Comparison of ENCODE assay signal across 30 cellular contexts in genomic region chr4:148632476-148632875, GRCh38.
"Had no signal": no experiment of that assay in that cellular context is flagged by ENCODE, and none has a peak within 500 bp of the region (broad histone marks: within the 10 kb centered on the region; RNA-seq: fewer than 3 reads in every experiment).

No MANE protein-coding gene starts in this region.

- H3K36me3 ChIP-seq: adrenal gland, breast epithelium, esophagus squamous epithelium had no signal

- H3K27me3 ChIP-seq: adrenal gland, breast epithelium, dorsolateral prefrontal cortex, esophagus squamous epithelium had no signal

- H3K4me3 Mint-ChIP-seq: activated CD8-positive, alpha-beta T cell treated with anti-CD3 and anti-CD28 coated beads for 36 hours; activated naive CD4-positive, alpha-beta T cell treated with anti-CD3 and anti-CD28 coated beads, Interleukin-2, amount 50 U/mL, for 24 hours; activated naive CD8-positive, alpha-beta T cell treated with anti-CD3 and anti-CD28 coated beads for 36 hours; activated naive CD8-positive, alpha-beta T cell treated with anti-CD3 and anti-CD28 coated beads, Interleukin-2, amount 50 U/mL, for 24 hours; activated T-cell treated with anti-CD3 and anti-CD28 coated beads, Interleukin-2, amount 50 U/mL, for 4 hours; activated T-helper 17 cell treated with anti-CD3 and anti-CD28 coated beads, Interleukin-2, amount 50 U/mL, for 72 hours; brain; central memory CD8-positive, alpha-beta T cell; dendritic cell treated with granulocyte-macrophage colony-stimulating factor and Interleukin-4, amounts not matched to agents 40 ng/mL and 50 ng/mL, for 4 days; endodermal cell; WTC11 had no signal

- H3K9me3 ChIP-seq: adrenal gland had no signal

- H3K27ac Mint-ChIP-seq: activated CD8-positive, alpha-beta T cell treated with anti-CD3 and anti-CD28 coated beads for 36 hours; activated naive CD4-positive, alpha-beta T cell treated with anti-CD3 and anti-CD28 coated beads, Interleukin-2, amount 50 U/mL, for 24 hours; activated naive CD8-positive, alpha-beta T cell treated with anti-CD3 and anti-CD28 coated beads for 36 hours; activated naive CD8-positive, alpha-beta T cell treated with anti-CD3 and anti-CD28 coated beads, Interleukin-2, amount 50 U/mL, for 24 hours; activated T-helper 17 cell treated with anti-CD3 and anti-CD28 coated beads, Interleukin-2, amount 50 U/mL, for 72 hours; brain; dendritic cell treated with granulocyte-macrophage colony-stimulating factor and Interleukin-4, amounts not matched to agents 40 ng/mL and 50 ng/mL, for 4 days; endodermal cell; WTC11 had no signal

- H3K27ac ChIP-seq: adrenal gland, breast epithelium, coronary artery, dorsolateral prefrontal cortex, epithelial cell of prostate, esophagus squamous epithelium, VCaP had no signal

- H3K27me3 Mint-ChIP-seq: activated CD8-positive, alpha-beta T cell treated with anti-CD3 and anti-CD28 coated beads for 36 hours; activated naive CD4-positive, alpha-beta T cell treated with anti-CD3 and anti-CD28 coated beads, Interleukin-2, amount 50 U/mL, for 24 hours; activated naive CD8-positive, alpha-beta T cell treated with anti-CD3 and anti-CD28 coated beads for 36 hours; activated naive CD8-positive, alpha-beta T cell treated with anti-CD3 and anti-CD28 coated beads, Interleukin-2, amount 50 U/mL, for 24 hours; activated T-helper 17 cell treated with anti-CD3 and anti-CD28 coated beads, Interleukin-2, amount 50 U/mL, for 72 hours; brain; dendritic cell treated with granulocyte-macrophage colony-stimulating factor and Interleukin-4, amounts not matched to agents 40 ng/mL and 50 ng/mL, for 4 days had no signal

- H3K4me3 ChIP-seq: adrenal gland, breast epithelium, coronary artery, dorsolateral prefrontal cortex, esophagus squamous epithelium had no signal

- H3K36me3 Mint-ChIP-seq: brain had no signal

- H3K4me1 ChIP-seq: adrenal gland, breast epithelium, esophagus squamous epithelium had no signal

- DNase-seq: activated CD4-positive, alpha-beta T cell treated with anti-CD3 and anti-CD28 coated beads for 48 hours; activated CD4-positive, alpha-beta T cell treated with anti-CD3 and anti-CD28 coated beads, Interleukin-2, amount 50 U/mL, for 1 hour; activated CD4-positive, alpha-beta T cell treated with anti-CD3 and anti-CD28 coated beads, Interleukin-2, amount 50 U/mL, for 48 hours; activated CD8-positive, alpha-beta memory T cell treated with anti-CD3 and anti-CD28 coated beads for 24 hours; activated CD8-positive, alpha-beta T cell treated with anti-CD3 and anti-CD28 coated beads for 36 hours; activated effector memory CD4-positive, alpha-beta T cell treated with Interleukin-2 at 50 U/mL for 16 hours; activated gamma-delta T cell treated with Interleukin-2 at 50 U/mL for 16 hours; activated naive CD4-positive, alpha-beta T cell treated with Interleukin-2 at 50 U/mL for 16 hours; activated naive CD8-positive, alpha-beta T cell treated with anti-CD3 and anti-CD28 coated beads for 36 hours; activated naive CD8-positive, alpha-beta T cell treated with anti-CD3 and anti-CD28 coated beads, Interleukin-2, amount 50 U/mL, for 24 hours; activated T-cell treated with anti-CD3 and anti-CD28 coated beads, Interleukin-2, amount 50 U/mL, for 4 hours; adrenal gland; amygdala; aorta; dorsolateral prefrontal cortex; effector memory CD4-positive, alpha-beta T cell; endodermal cell; esophagus squamous epithelium; head of caudate nucleus; T-helper 2 cell had no signal

- H3K4me1 Mint-ChIP-seq: activated naive CD4-positive, alpha-beta T cell treated with anti-CD3 and anti-CD28 coated beads, Interleukin-2, amount 50 U/mL, for 24 hours; activated naive CD8-positive, alpha-beta T cell treated with anti-CD3 and anti-CD28 coated beads for 36 hours; activated naive CD8-positive, alpha-beta T cell treated with anti-CD3 and anti-CD28 coated beads, Interleukin-2, amount 50 U/mL, for 24 hours; activated T-helper 17 cell treated with anti-CD3 and anti-CD28 coated beads, Interleukin-2, amount 50 U/mL, for 72 hours; brain; central memory CD8-positive, alpha-beta T cell had no signal

- ATAC-seq: activated CD8-positive, alpha-beta T cell treated with anti-CD3 and anti-CD28 coated beads for 36 hours; activated naive CD8-positive, alpha-beta T cell treated with anti-CD3 and anti-CD28 coated beads, Interleukin-2, amount 50 U/mL, for 24 hours; activated T-cell treated with anti-CD3 and anti-CD28 coated beads, Interleukin-2, amount 50 U/mL, for 4 hours; activated T-helper 17 cell treated with anti-CD3 and anti-CD28 coated beads, Interleukin-2, amount 50 U/mL, for 72 hours; WTC11 had no signal
